In genomic region chr3:185737020-185737419, GRCh38 we compare ENCODE assay signal across 19 cellular contexts.
DNase-seq lines count a peak whose midpoint lies in the region; ATAC-seq, FAIRE-seq and TF ChIP-seq lines count a peak whose summit lies in the region.
"Had no signal": no experiment of that assay in that cellular context is flagged by ENCODE, and none has a peak within 500 bp of the region (broad histone marks: within the 10 kb centered on the region; RNA-seq: fewer than 3 reads in every experiment).

No MANE protein-coding gene starts in this region.

- no peaks in the 10 kb centered on the region for H3K36me3 Mint-ChIP-seq in chondrocyte (ENCODE audit: low read depth)
- H3K36me3 Mint-ChIP-seq: activated CD4-positive, alpha-beta memory T cell treated with anti-CD3 and anti-CD28 coated beads for 36 hours had no signal

- H3K4me3 ChIP-seq in mesodermal cell (ENCODE audit: extremely low read depth, insufficient read depth, low read length, poor library complexity, severe bottlenecking): no peak overlapping the region
- H3K4me3 ChIP-seq in kidney (ENCODE audit: low read length in 2 of 2): no peak overlapping the region
- H3K4me3 ChIP-seq: BLaER1 treated with 17β-estradiol and CSF1 and Interleukin-3, amounts not matched to agents 10 nM and 100 nM; mucosa of descending colon; spleen had no signal

- peaks cover 63% of the 10 kb centered on the region for H3K4me1 Mint-ChIP-seq in chondrocyte (ENCODE audit: low read depth)

- no peak for FAIRE-seq in kidney (lab: Jason Lieb, UNC)
- FAIRE-seq: H1, urothelium cell line had no signal

- H3K27ac Mint-ChIP-seq in chondrocyte (ENCODE audit: unreplicated experiment): peak overlapping the region; percentile 41
- H3K27ac Mint-ChIP-seq: activated CD4-positive, alpha-beta memory T cell treated with anti-CD3 and anti-CD28 coated beads for 36 hours had no signal

- peak; percentile 80 for DNase-seq in EH (ENCODE audit: low read depth)
- peak; percentile 27 for DNase-seq in NCI-H460 (ENCODE audit: extremely low read depth, low read depth)
- no peak for DNase-seq in chondrocyte (ENCODE audit: low spot score)
- DNase-seq in GM20000 (ENCODE audit: low spot score): no peak
- no peak for DNase-seq in kidney
- DNase-seq in sciatic nerve (ENCODE audit: low spot score): no peak
- DNase-seq: activated CD4-positive, alpha-beta memory T cell treated with anti-CD3 and anti-CD28 coated beads for 36 hours; islet precursor cell; KBM-7; mucosa of descending colon; NCI-H1417; NCI-H446; spleen; stimulated activated naive CD4-positive, alpha-beta T cell treated with Interleukin-2 at 50 U/mL for 16 hours had no signal

- ATAC-seq in HG03280 (IDR thresholded peaks at IDR 0.05; ENCODE audit: unreplicated experiment) (no peak), sciatic nerve (no peak)
- ATAC-seq: mucosa of descending colon had no signal

- intact Hi-C loops in kidney (cut with DNase I) (no loop called here), sciatic nerve (cut with DNase I) (no loop called here)

- H3K36me3 ChIP-seq in mesodermal cell (ENCODE audit: control insufficient read depth, insufficient read depth, low read length) (no peaks in the 10 kb centered on the region), kidney (ENCODE audit: control insufficient read depth in 1 of 2, insufficient read depth in 2 of 2, low read length in 2 of 2) (no peaks in the 10 kb centered on the region)
- H3K36me3 ChIP-seq: BLaER1 treated with 17β-estradiol and CSF1 and Interleukin-3, amounts not matched to agents 10 nM and 100 nM; spleen had no signal

- TF ChIP-seq CTCF in chondrocyte (IDR thresholded peaks at IDR 0.05) (no peak), GM20000 (IDR thresholded peaks at IDR 0.05; ENCODE audit: extremely low read depth, missing control alignments) (no peak), kidney (IDR thresholded peaks at IDR 0.05; ENCODE audit: borderline replicate concordance, extremely low read depth, insufficient read depth) (no peak)

- H3K27ac ChIP-seq in mesodermal cell (ENCODE audit: low read depth, low read length, severe bottlenecking) (peak overlapping the region; percentile 46), kidney (ENCODE audit: low read depth in 2 of 2, low read length in 2 of 2) (no peak overlapping the region)
- H3K27ac ChIP-seq: BLaER1 treated with 17β-estradiol and CSF1 and Interleukin-3, amounts not matched to agents 10 nM and 100 nM; spleen had no signal

- H3K4me3 Mint-ChIP-seq in chondrocyte (ENCODE audit: unreplicated experiment): no peak overlapping the region
- H3K4me3 Mint-ChIP-seq: activated CD4-positive, alpha-beta memory T cell treated with anti-CD3 and anti-CD28 coated beads for 36 hours had no signal

- H3K9ac ChIP-seq in kidney (ENCODE audit: low read length in 2 of 2): no peak overlapping the region
- H3K9ac ChIP-seq: BLaER1 treated with 17β-estradiol and CSF1 and Interleukin-3, amounts not matched to agents 10 nM and 100 nM had no signal

- no peaks in the 10 kb centered on the region for H3K9me3 ChIP-seq in mesodermal cell (ENCODE audit: control insufficient read depth, low read length)
- no peaks in the 10 kb centered on the region for H3K9me3 ChIP-seq in kidney (ENCODE audit: control insufficient read depth in 1 of 2, low read length in 2 of 2)
- H3K9me3 ChIP-seq: mucosa of descending colon, spleen had no signal

- H3K9me3 Mint-ChIP-seq in chondrocyte (ENCODE audit: low read depth): no peaks in the 10 kb centered on the region
- H3K9me3 Mint-ChIP-seq: activated CD4-positive, alpha-beta memory T cell treated with anti-CD3 and anti-CD28 coated beads for 36 hours had no signal

- H3K4me1 ChIP-seq in mesodermal cell (ENCODE audit: control insufficient read depth, insufficient read depth, low read length, poor library complexity, severe bottlenecking): peaks cover 68% of the 10 kb centered on the region
- no peaks in the 10 kb centered on the region for H3K4me1 ChIP-seq in kidney (ENCODE audit: control insufficient read depth in 1 of 2, insufficient read depth in 1 of 2, low read depth in 1 of 2, low read length in 2 of 2)

- no peaks in the 10 kb centered on the region for H3K27me3 Mint-ChIP-seq in chondrocyte (ENCODE audit: low read depth)

- 77 to 81% methylated on average over 1 to 2 of the region's 3 CpGs for WGBS in mesodermal cell (ENCODE audit: insufficient coverage in 2 of 2), 2 experiments

Comparison
In these comparisons a context has a peak if more than half of its experiments do, and no peak if none do; other contexts are left out.
1. DNase-seq: peak in EH (single experiment) and NCI-H460 (single experiment); none in chondrocyte (single experiment), GM20000 (single experiment), kidney (single experiment) and sciatic nerve (single experiment).